Comparison of ENCODE assay signal across 8 cellular contexts in the genomic region with DNA sequence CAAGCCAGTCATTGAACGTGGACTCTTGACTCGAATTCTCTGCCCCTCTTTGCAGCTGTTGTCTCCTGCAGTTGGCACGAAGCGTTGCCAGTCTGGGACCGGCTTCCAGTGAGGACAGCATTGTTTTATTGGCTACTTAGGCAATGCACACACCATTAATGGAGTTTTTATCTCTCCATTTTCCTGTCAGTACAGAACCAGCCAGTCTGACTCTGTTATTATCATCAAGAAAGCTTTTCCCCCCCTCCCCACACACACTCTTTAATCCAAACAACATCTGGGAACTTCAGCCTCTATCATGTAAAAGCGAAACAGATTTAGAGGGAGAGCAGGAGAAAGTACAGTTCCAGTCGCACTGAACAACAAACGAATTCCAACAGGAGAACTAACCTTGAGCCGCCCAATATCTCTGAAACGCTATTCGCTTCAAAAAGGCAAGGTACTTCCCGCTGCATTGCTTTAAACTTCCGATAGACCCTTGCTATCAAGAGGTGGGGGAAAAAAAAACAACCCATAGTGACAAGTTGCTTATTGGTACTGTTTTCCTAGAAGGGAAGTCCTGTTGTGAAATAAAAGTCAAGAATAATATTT. TPM values are rescaled to one million over a fixed set of nuclear protein-coding genes. Genes with fewer than 3 reads are reported as not detected.
A peak's percentile ranks its signal among the peaks of the same experiment; 100 is the strongest.
DNase-seq lines count a peak whose midpoint lies in the region; ATAC-seq and TF ChIP-seq lines count a peak whose summit lies in the region.

No MANE protein-coding gene starts in this region.

- peaks cover 10% of the 10 kb centered on the region for H3F3A ChIP-seq in neural cell (ENCODE audit: insufficient read depth, low read length, poor library complexity, severe bottlenecking)

- H3K79me2 ChIP-seq in neural cell (replicated peaks; ENCODE audit: insufficient read depth, low read length): no peaks in the 10 kb centered on the region

- H3K9me3 ChIP-seq in neural cell (ENCODE audit: low read length): no peaks in the 10 kb centered on the region

- no peak for TF ChIP-seq RAD21 in neural cell (conservative IDR thresholded peaks at IDR 0.05)

- no peaks in the 10 kb centered on the region for H3K27me3 ChIP-seq in neural cell (ENCODE audit: insufficient read depth, low read depth, low read length)

- H3K9me2 ChIP-seq in neural cell (ENCODE audit: insufficient read depth, low read length): no peaks in the 10 kb centered on the region

- no peak for TF ChIP-seq CTCF in neural cell (IDR thresholded peaks at IDR 0.05; ENCODE audit: poor library complexity, severe bottlenecking)

- H2AFZ ChIP-seq in neural cell (ENCODE audit: low read depth, low read length): no peak overlapping the region

- peak overlapping the region; percentile 45 for H3K4me3 ChIP-seq in neural cell (ENCODE audit: low read length)

- peak overlapping the region; percentile 39 for H3K9ac ChIP-seq in neural cell (ENCODE audit: low read length)

- TF ChIP-seq EP300 in neural cell (conservative IDR thresholded peaks at IDR 0.05; ENCODE audit: poor library complexity, severe bottlenecking): no peak

- H3K4me2 ChIP-seq in neural cell (ENCODE audit: low read length): peak overlapping the region; percentile 60

- peak; percentile 43 for DNase-seq in GM03348 (ENCODE audit: low spot score)
- DNase-seq in NCI-H774 (lab: John Stamatoyannopoulos, UW): peak; percentile 33
- DNase-seq in epithelial cell of prostate (ENCODE audit: low read depth, low spot score): no peak
- DNase-seq in foreskin melanocyte: no peak
- no peak for DNase-seq in NAMALWA (ENCODE audit: low spot score)
- DNase-seq in COLO829 (ENCODE audit: low spot score): no peak

- no peak for ATAC-seq in HG03571 (IDR thresholded peaks at IDR 0.05; ENCODE audit: unreplicated experiment)

- no peaks in the 10 kb centered on the region for H4K20me1 ChIP-seq in neural cell (ENCODE audit: insufficient read depth)

- no peaks in the 10 kb centered on the region for H3K36me3 ChIP-seq in neural cell (ENCODE audit: insufficient read depth, low read length)

- H3K27ac ChIP-seq in epithelial cell of prostate: peak overlapping the region; percentile 69
- peak overlapping the region; percentile 70 for H3K27ac ChIP-seq in neural cell (ENCODE audit: low read length)

TF ChIP-seq in neural cell, 6 proteins besides CTCF, POLR2A, EP300 and RAD21:
- no peak for TF ChIP-seq MXI1 (conservative IDR thresholded peaks at IDR 0.05; ENCODE audit: poor library complexity, severe bottlenecking)
- no peak for TF ChIP-seq TAF1 (IDR thresholded peaks at IDR 0.05; ENCODE audit: low read depth)
- TF ChIP-seq POLR2AphosphoS5 (IDR thresholded peaks at IDR 0.05): no peak
- no peak for TF ChIP-seq SMC3 (conservative IDR thresholded peaks at IDR 0.05; ENCODE audit: poor library complexity)
- TF ChIP-seq, protein P1, sequence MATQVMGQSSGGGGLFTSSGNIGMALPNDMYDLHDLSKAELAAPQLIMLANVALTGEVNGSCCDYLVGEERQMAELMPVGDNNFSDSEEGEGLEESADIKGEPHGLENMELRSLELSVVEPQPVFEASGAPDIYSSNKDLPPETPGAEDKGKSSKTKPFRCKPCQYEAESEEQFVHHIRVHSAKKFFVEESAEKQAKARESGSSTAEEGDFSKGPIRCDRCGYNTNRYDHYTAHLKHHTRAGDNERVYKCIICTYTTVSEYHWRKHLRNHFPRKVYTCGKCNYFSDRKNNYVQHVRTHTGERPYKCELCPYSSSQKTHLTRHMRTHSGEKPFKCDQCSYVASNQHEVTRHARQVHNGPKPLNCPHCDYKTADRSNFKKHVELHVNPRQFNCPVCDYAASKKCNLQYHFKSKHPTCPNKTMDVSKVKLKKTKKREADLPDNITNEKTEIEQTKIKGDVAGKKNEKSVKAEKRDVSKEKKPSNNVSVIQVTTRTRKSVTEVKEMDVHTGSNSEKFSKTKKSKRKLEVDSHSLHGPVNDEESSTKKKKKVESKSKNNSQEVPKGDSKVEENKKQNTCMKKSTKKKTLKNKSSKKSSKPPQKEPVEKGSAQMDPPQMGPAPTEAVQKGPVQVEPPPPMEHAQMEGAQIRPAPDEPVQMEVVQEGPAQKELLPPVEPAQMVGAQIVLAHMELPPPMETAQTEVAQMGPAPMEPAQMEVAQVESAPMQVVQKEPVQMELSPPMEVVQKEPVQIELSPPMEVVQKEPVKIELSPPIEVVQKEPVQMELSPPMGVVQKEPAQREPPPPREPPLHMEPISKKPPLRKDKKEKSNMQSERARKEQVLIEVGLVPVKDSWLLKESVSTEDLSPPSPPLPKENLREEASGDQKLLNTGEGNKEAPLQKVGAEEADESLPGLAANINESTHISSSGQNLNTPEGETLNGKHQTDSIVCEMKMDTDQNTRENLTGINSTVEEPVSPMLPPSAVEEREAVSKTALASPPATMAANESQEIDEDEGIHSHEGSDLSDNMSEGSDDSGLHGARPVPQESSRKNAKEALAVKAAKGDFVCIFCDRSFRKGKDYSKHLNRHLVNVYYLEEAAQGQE (IDR thresholded peaks at IDR 0.05; ENCODE audit: borderline replicate concordance): no peak
- no peak for TF ChIP-seq EZH2 (IDR thresholded peaks at IDR 0.05; ENCODE audit: borderline replicate concordance, insufficient read depth, low read length, poor library complexity, severe bottlenecking)

RNA-seq across cellular contexts. Expression of a gene that starts 38.2 kb away (rescaled TPM):
- 4.0 and 4.7 TPM in 2 replicates for polyA plus RNA-seq in neural cell
- polyA minus RNA-seq in neural cell: 6.1 and 8.9 TPM in 2 replicates

Comparison
In these comparisons a context has a peak if more than half of its experiments do, and no peak if none do; other contexts are left out.
1. DNase-seq: peak in GM03348 (single experiment) and NCI-H774 (single experiment); none in epithelial cell of prostate (single experiment), foreskin melanocyte (single experiment), NAMALWA (single experiment) and COLO829 (single experiment).